In genomic region chr3:46222435-46223161, GRCh38 we compare ENCODE assay signal across 1 cellular context.
TF ChIP-seq lines count a peak whose summit lies in the region.

No MANE protein-coding gene starts in this region.

TF ChIP-seq in HepG2, 621 proteins besides CTCF, POLR2A, EP300 and RAD21 (continued from another document):
- no peak for TF ChIP-seq ZNF572 (CRISPR knock-in tag; IDR thresholded peaks at IDR 0.05)
